Comparison of ENCODE assay signal across 1 cellular context in genomic region chr5:96509313-96509712, GRCh38.
TF ChIP-seq lines count a peak whose summit lies in the region.

No MANE protein-coding gene starts in this region.

TF ChIP-seq in IMR-90, 13 proteins besides CTCF, POLR2A, EP300 and RAD21 (continued from another document):
- TF ChIP-seq MAFK (IDR thresholded peaks at IDR 0.05; ENCODE audit: low read depth, low read length) (no peak), FOS (IDR thresholded peaks at IDR 0.05; ENCODE audit: low read depth, low read length) (no peak), RFX5 (IDR thresholded peaks at IDR 0.05; ENCODE audit: low read depth, low read length) (no peak), CEBPB (IDR thresholded peaks at IDR 0.05; ENCODE audit: low read depth, low read length) (no peak), MAZ (IDR thresholded peaks at IDR 0.05; ENCODE audit: borderline replicate concordance, low read depth, low read length) (no peak), RCOR1 (IDR thresholded peaks at IDR 0.05; ENCODE audit: insufficient replicate concordance, low read length) (no peak), SMC3 (IDR thresholded peaks at IDR 0.05; ENCODE audit: low read depth, low read length) (no peak)
- TF ChIP-seq, protein P1, sequence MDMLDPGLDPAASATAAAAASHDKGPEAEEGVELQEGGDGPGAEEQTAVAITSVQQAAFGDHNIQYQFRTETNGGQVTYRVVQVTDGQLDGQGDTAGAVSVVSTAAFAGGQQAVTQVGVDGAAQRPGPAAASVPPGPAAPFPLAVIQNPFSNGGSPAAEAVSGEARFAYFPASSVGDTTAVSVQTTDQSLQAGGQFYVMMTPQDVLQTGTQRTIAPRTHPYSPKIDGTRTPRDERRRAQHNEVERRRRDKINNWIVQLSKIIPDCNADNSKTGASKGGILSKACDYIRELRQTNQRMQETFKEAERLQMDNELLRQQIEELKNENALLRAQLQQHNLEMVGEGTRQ (IDR thresholded peaks at IDR 0.05; ENCODE audit: low read depth, low read length): no peak
- TF ChIP-seq, protein P2, sequence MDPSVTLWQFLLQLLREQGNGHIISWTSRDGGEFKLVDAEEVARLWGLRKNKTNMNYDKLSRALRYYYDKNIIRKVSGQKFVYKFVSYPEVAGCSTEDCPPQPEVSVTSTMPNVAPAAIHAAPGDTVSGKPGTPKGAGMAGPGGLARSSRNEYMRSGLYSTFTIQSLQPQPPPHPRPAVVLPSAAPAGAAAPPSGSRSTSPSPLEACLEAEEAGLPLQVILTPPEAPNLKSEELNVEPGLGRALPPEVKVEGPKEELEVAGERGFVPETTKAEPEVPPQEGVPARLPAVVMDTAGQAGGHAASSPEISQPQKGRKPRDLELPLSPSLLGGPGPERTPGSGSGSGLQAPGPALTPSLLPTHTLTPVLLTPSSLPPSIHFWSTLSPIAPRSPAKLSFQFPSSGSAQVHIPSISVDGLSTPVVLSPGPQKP (IDR thresholded peaks at IDR 0.05; ENCODE audit: borderline replicate concordance, low read depth, low read length): no peak
